1 cellular context compared by ENCODE assay signal in the genomic region with DNA sequence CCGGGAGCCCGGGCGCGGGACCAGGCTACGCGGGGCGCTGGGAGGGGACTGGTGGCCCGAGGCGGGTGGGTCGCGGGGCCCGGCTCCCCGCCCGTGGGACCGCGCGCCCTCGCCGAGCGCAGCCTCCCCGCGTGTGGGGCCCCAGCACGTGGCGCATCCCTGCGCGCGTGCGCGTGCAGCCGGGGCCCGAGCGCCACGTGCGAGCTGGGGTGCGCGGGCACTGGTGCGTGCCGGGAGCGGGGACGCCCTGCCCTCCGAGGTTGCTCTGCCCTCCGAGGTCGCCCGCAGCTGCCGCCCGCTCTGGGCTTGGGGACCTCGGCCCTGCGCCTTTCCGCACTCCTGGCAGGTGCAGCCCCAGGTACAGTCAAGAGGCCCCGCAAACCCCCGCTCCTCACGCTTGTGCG.
TF ChIP-seq lines count a peak whose summit lies in the region.

No MANE protein-coding gene starts in this region.

TF ChIP-seq in HEK293, 187 proteins besides CTCF, POLR2A, EP300 and RAD21 (continued from another document):
- TF ChIP-seq, protein P1, sequence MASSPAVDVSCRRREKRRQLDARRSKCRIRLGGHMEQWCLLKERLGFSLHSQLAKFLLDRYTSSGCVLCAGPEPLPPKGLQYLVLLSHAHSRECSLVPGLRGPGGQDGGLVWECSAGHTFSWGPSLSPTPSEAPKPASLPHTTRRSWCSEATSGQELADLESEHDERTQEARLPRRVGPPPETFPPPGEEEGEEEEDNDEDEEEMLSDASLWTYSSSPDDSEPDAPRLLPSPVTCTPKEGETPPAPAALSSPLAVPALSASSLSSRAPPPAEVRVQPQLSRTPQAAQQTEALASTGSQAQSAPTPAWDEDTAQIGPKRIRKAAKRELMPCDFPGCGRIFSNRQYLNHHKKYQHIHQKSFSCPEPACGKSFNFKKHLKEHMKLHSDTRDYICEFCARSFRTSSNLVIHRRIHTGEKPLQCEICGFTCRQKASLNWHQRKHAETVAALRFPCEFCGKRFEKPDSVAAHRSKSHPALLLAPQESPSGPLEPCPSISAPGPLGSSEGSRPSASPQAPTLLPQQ (tag by site-specific recombination; IDR thresholded peaks at IDR 0.05), result peak; percentile 75; the same call in 1 of the 2 replicates
- TF ChIP-seq ZNF791 (tag by site-specific recombination; IDR thresholded peaks at IDR 0.05) (no peak), ZNF571 (tag by site-specific recombination; IDR thresholded peaks at IDR 0.05) (no peak), ZSCAN30 (tag by site-specific recombination; IDR thresholded peaks at IDR 0.05) (0 out of 2 replicates have a peak, but pooled peaks have one; percentile 36), ZNF76 (tag by site-specific recombination; IDR thresholded peaks at IDR 0.05; ENCODE audit: borderline replicate concordance, low read depth) (peak; percentile 56; the same call in 1 of the 2 replicates)
